1 cellular context compared by ENCODE assay signal in genomic region chr17:56203430-56203829, GRCh38.
TF ChIP-seq lines count a peak whose summit lies in the region.

No MANE protein-coding gene starts in this region.

TF ChIP-seq in K562, 482 proteins besides CTCF, POLR2A, EP300 and RAD21 (continued from another document):
- peak; percentile 50 for TF ChIP-seq MEIS2 (IDR thresholded peaks at IDR 0.05; ENCODE audit: partially characterized antibody)
- no peak for TF ChIP-seq MAFG (tag; conservative IDR thresholded peaks at IDR 0.05)
- peak; percentile 33; the same call in 1 of the 2 replicates for TF ChIP-seq L3MBTL2 (IDR thresholded peaks at IDR 0.05)
- TF ChIP-seq THAP7 (CRISPR knock-in tag; IDR thresholded peaks at IDR 0.05), result no peak
- no peak for TF ChIP-seq NR2C2 (CRISPR knock-in tag; IDR thresholded peaks at IDR 0.05)
- peak; percentile 41; the same call in 1 of the 2 replicates for TF ChIP-seq NR2C2 (tag; IDR thresholded peaks at IDR 0.05)
- peak; percentile 85 for TF ChIP-seq TOE1 (IDR thresholded peaks at IDR 0.05; ENCODE audit: borderline replicate concordance)
- TF ChIP-seq TOE1 (CRISPR knock-in tag; IDR thresholded peaks at IDR 0.05; ENCODE audit: borderline replicate concordance, low read depth), result no peak
- peak; percentile 91 for TF ChIP-seq TFE3 (CRISPR knock-in tag; IDR thresholded peaks at IDR 0.05)
- TF ChIP-seq ZNF24 (IDR thresholded peaks at IDR 0.05), result no peak
- peak; percentile 72 for TF ChIP-seq ZNF175 (CRISPR knock-in tag; IDR thresholded peaks at IDR 0.05; ENCODE audit: low read depth)
- no peak for TF ChIP-seq GTF2B (IDR thresholded peaks at IDR 0.05; ENCODE audit: extremely low read depth, insufficient read length)
- no peak for TF ChIP-seq CEBPG (CRISPR knock-in tag; IDR thresholded peaks at IDR 0.05)
- TF ChIP-seq CEBPG (tag; conservative IDR thresholded peaks at IDR 0.05 in 1 of 2, IDR thresholded peaks at IDR 0.05 in 1 of 2), result peak in 1 of 2 experiments; percentile 35; a peak in 2 of 4 replicates
- 0 out of 2 replicates have a peak, but pooled peaks have one; percentile 6 for TF ChIP-seq RFX1 (IDR thresholded peaks at IDR 0.05)
